6 cellular contexts compared by ENCODE assay signal in the genomic region with DNA sequence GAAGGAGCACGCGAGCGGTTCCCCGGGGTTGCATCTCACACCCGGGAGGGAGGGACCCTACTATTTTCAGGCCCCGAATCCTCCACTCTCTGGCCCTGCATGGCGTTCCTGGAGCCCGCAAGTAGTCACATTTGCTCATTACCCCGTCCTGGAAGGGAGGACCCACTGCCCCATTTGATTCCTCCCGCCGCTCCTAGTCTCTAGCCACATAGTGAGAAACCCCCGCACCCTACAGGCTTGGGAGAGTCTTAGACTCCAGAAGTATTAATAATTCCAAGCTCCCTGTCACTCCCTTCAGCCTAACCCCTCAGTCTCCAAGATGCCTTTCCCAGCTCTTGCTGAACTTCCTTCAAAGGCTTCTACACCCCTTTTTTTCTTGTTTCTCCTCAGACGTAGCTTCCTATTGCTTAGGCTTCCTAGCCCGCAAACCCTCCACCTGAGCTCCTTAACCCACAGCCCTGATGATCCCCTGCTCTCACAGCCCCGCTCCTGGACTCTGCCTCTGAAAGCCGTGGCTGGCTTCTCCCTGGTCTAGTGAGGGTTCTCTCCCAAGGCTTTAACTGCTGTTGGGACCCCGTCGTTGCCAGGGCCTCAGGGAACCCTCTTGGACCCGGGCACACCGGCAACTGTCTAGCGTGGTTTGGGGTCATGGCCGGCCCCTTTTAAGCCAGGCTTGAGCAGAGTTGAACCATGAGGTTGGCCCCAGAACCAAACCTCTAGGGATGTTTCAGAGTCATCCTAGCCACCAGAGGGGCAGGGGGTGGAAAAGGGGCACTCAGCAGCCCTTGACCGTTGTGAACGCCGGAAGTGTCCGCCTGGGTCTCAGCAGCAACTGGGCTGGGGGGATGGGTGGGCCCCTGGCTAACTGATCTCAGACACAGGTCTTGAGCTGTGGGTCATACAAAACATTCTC. TPM values are rescaled to one million over a fixed set of nuclear protein-coding genes. Genes with fewer than 3 reads are reported as not detected.
A peak's percentile ranks its signal among the peaks of the same experiment; 100 is the strongest.
DNase-seq lines count a peak whose midpoint lies in the region; ATAC-seq lines count a peak whose summit lies in the region.

No MANE protein-coding gene starts in this region.

- peak overlapping the region; percentile 96 for H2BK120ac ChIP-seq in mesenchymal stem cell (ENCODE audit: low read depth, low read length)

- H3K9me3 Mint-ChIP-seq in activated naive CD4-positive, alpha-beta T cell treated with anti-CD3 and anti-CD28 coated beads, Interleukin-2, amount 50 U/mL, for 72 hours, result no peaks in the 10 kb centered on the region

- peak overlapping the region; percentile 92 to 96 for H3K4ac ChIP-seq in mesenchymal stem cell (ENCODE audit: low read depth in 1 of 2, low read length in 2 of 2)

- H3K18ac ChIP-seq in mesenchymal stem cell (ENCODE audit: low read depth in 1 of 2, low read length in 2 of 2), result peak overlapping the region; percentile 90 to 91

- H3K36me3 Mint-ChIP-seq in activated naive CD4-positive, alpha-beta T cell treated with anti-CD3 and anti-CD28 coated beads, Interleukin-2, amount 50 U/mL, for 72 hours, result peaks cover 7% of the 10 kb centered on the region in 2 donors

- H3K23ac ChIP-seq in mesenchymal stem cell (ENCODE audit: low read length in 2 of 2), result peak overlapping the region in 1 of 2 experiments; percentile 98

- H3K4me3 ChIP-seq in mesenchymal stem cell (ENCODE audit: insufficient read depth in 1 of 2, low read depth in 1 of 2, low read length in 2 of 2), result peak overlapping the region; percentile 93 to 99

- H4K8ac ChIP-seq in mesenchymal stem cell (ENCODE audit: low read length), result peak overlapping the region; percentile 88

- H2BK5ac ChIP-seq in mesenchymal stem cell (ENCODE audit: low read depth, low read length, poor library complexity, severe bottlenecking), result peak overlapping the region; percentile 91

- H3K27ac ChIP-seq in mesenchymal stem cell (ENCODE audit: low read length, poor library complexity, severe bottlenecking), result peak overlapping the region; percentile 79

- peaks cover 20% of the 10 kb centered on the region for H3K4me1 ChIP-seq in mesenchymal stem cell (ENCODE audit: control insufficient read depth, insufficient read depth, low read depth, low read length)

- DNase-seq in NCI-H748 (lab: John Stamatoyannopoulos, UW; ENCODE audit: unreplicated experiment) (peak; percentile 48), NCI-H748 treated with DMSO at 0.1 percent for 48 hours (lab: John Stamatoyannopoulos, UW) (no peak), mesenchymal stem cell (peak; percentile 62), DMS153 (lab: John Stamatoyannopoulos, UW) (no peak)
- DNase-seq in activated naive CD4-positive, alpha-beta T cell treated with anti-CD3 and anti-CD28 coated beads, Interleukin-2, amount 50 U/mL, for 72 hours (ENCODE audit: low spot score in 2 of 2), result no peak

- peak overlapping the region; percentile 88 to 95 for H3K27ac Mint-ChIP-seq in activated naive CD4-positive, alpha-beta T cell treated with anti-CD3 and anti-CD28 coated beads, Interleukin-2, amount 50 U/mL, for 72 hours

- no peak for ATAC-seq in activated naive CD4-positive, alpha-beta T cell treated with anti-CD3 and anti-CD28 coated beads, Interleukin-2, amount 50 U/mL, for 72 hours
- ATAC-seq in HG03571 (IDR thresholded peaks at IDR 0.05; ENCODE audit: unreplicated experiment), result no peak

- peak overlapping the region; percentile 95 for H3K9ac ChIP-seq in mesenchymal stem cell (ENCODE audit: low read length)

- peak overlapping the region; percentile 91 for H3K4me2 ChIP-seq in mesenchymal stem cell (ENCODE audit: low read length, poor library complexity, severe bottlenecking)

- H3K36me3 ChIP-seq in mesenchymal stem cell (ENCODE audit: control insufficient read depth in 1 of 2, insufficient read depth in 2 of 2, low read depth in 1 of 2, low read length in 2 of 2), result peaks cover 6 to 19% of the 10 kb centered on the region in 2 experiments

- peak overlapping the region; percentile 71 for H2AK5ac ChIP-seq in mesenchymal stem cell (ENCODE audit: low read length, severe bottlenecking)

- H2BK12ac ChIP-seq in mesenchymal stem cell (ENCODE audit: low read length in 2 of 2), result peak overlapping the region in 1 of 2 experiments; percentile 80

- H3K27me3 ChIP-seq in mesenchymal stem cell (ENCODE audit: control insufficient read depth in 1 of 2, insufficient read depth in 1 of 2, low read length in 2 of 2), result peaks cover 8 to 10% of the 10 kb centered on the region in 2 experiments

- H3K79me1 ChIP-seq in mesenchymal stem cell (replicated peaks; ENCODE audit: low read length, poor library complexity, severe bottlenecking), result peaks cover 19% of the 10 kb centered on the region

- WGBS in mesenchymal stem cell, result 16% methylated on average over 26 of the region's 26 CpGs

- peak overlapping the region; percentile 94 for H2AFZ ChIP-seq in mesenchymal stem cell (ENCODE audit: low read depth, low read length)

- H2BK15ac ChIP-seq in mesenchymal stem cell (ENCODE audit: low read depth, poor library complexity, severe bottlenecking), result peak overlapping the region; percentile 87

- no peaks in the 10 kb centered on the region for H3K9me3 ChIP-seq in mesenchymal stem cell (ENCODE audit: control insufficient read depth, low read length)

- peak overlapping the region in 1 of 2 experiments; percentile 95 for H3K14ac ChIP-seq in mesenchymal stem cell (ENCODE audit: low read length in 2 of 2)

- peak overlapping the region; percentile 76 for H4K91ac ChIP-seq in mesenchymal stem cell (ENCODE audit: low read length)

RNA-seq across cellular contexts. Expression of a gene that starts 0.9 kb away (rescaled TPM):
- total RNA-seq in activated naive CD4-positive, alpha-beta T cell treated with anti-CD3 and anti-CD28 coated beads, Interleukin-2, amount 50 U/mL, for 72 hours, result 10 to 100 TPM; 68.8 to 83.9 TPM
- polyA plus RNA-seq in mesenchymal stem cell (2013, experiment 1 of 2), result 25.3 TPM
- 23.1 TPM for polyA plus RNA-seq in mesenchymal stem cell (2013, experiment 2 of 2)

RNA-seq across cellular contexts. Expression of a gene that starts 29.6 kb away (rescaled TPM):
- total RNA-seq in activated naive CD4-positive, alpha-beta T cell treated with anti-CD3 and anti-CD28 coated beads, Interleukin-2, amount 50 U/mL, for 72 hours, result not detected
- not detected for polyA plus RNA-seq in mesenchymal stem cell (2013, experiment 1 of 2)
- polyA plus RNA-seq in mesenchymal stem cell (2013, experiment 2 of 2), result not detected

RNA-seq across cellular contexts. Expression of a gene that starts 30.0 kb away (rescaled TPM):
- 10 to 100 TPM; 82.9 to 98.5 TPM for total RNA-seq in activated naive CD4-positive, alpha-beta T cell treated with anti-CD3 and anti-CD28 coated beads, Interleukin-2, amount 50 U/mL, for 72 hours
- 15.4 TPM for polyA plus RNA-seq in mesenchymal stem cell (2013, experiment 1 of 2)
- polyA plus RNA-seq in mesenchymal stem cell (2013, experiment 2 of 2), result 15.0 TPM

RNA-seq across cellular contexts. Expression of a gene that starts 49.0 kb away (rescaled TPM):
- total RNA-seq in activated naive CD4-positive, alpha-beta T cell treated with anti-CD3 and anti-CD28 coated beads, Interleukin-2, amount 50 U/mL, for 72 hours, result 10 to 100 TPM; 34.5 to 38.2 TPM
- polyA plus RNA-seq in mesenchymal stem cell (2013, experiment 1 of 2), result 7.5 TPM
- 6.7 TPM for polyA plus RNA-seq in mesenchymal stem cell (2013, experiment 2 of 2)

RNA-seq across cellular contexts. Expression of a gene that starts 49.2 kb away (rescaled TPM):
- total RNA-seq in activated naive CD4-positive, alpha-beta T cell treated with anti-CD3 and anti-CD28 coated beads, Interleukin-2, amount 50 U/mL, for 72 hours, result 1 to 10 TPM in 1 of 2 donors, under 1 TPM in 1; 0.09 to 1.9 TPM
- polyA plus RNA-seq in mesenchymal stem cell (2013, experiment 1 of 2), result 117 TPM
- polyA plus RNA-seq in mesenchymal stem cell (2013, experiment 2 of 2), result 113 TPM

Comparison
In these comparisons a context has a peak if more than half of its experiments do, and no peak if none do; other contexts are left out.
1. DNase-seq: peak in NCI-H748 (single experiment) and mesenchymal stem cell (single experiment); none in NCI-H748 treated with DMSO at 0.1 percent for 48 hours (single experiment), activated naive CD4-positive, alpha-beta T cell treated with anti-CD3 and anti-CD28 coated beads, Interleukin-2, amount 50 U/mL, for 72 hours (0 of 2) and DMS153 (single experiment).